In genomic region chr11:114440121-114440860, GRCh38 we compare ENCODE assay signal across 9 cellular contexts. TPM values are rescaled to one million over a fixed set of nuclear protein-coding genes. Genes with fewer than 3 reads are reported as not detected.
DNase-seq lines count a peak whose midpoint lies in the region; ATAC-seq, FAIRE-seq and TF ChIP-seq lines count a peak whose summit lies in the region.
"Had no signal": no experiment of that assay in that cellular context is flagged by ENCODE, and none has a peak within 500 bp of the region (broad histone marks: within the 10 kb centered on the region; RNA-seq: fewer than 3 reads in every experiment).

No MANE protein-coding gene starts in this region.

- ATAC-seq in A549: peak in 1 of 2 experiments; percentile 3; a peak in 3 of 6 replicates
- ATAC-seq in stimulated activated effector memory CD8-positive, alpha-beta T cell treated with anti-CD3 and anti-CD28 coated beads, Interleukin-12 subunit alpha, Interleukin-12 subunit beta, amount 100 ng/mL, for 72 hours: no peak

- no peaks in the 10 kb centered on the region for H3K27me3 ChIP-seq in adipocyte (replicated peaks; ENCODE audit: control insufficient read depth, insufficient read depth, low read length)
- H3K27me3 ChIP-seq in iPS-20b (ENCODE audit: insufficient read depth, low read length): no peaks in the 10 kb centered on the region

- no peaks in the 10 kb centered on the region for H3K9me3 Mint-ChIP-seq in stimulated activated effector memory CD8-positive, alpha-beta T cell treated with anti-CD3 and anti-CD28 coated beads, Interleukin-12 subunit alpha, Interleukin-12 subunit beta, amount 100 ng/mL, for 72 hours

- TF ChIP-seq RAD21 in A549 (conservative IDR thresholded peaks at IDR 0.05 in 1 of 2, IDR thresholded peaks at IDR 0.05 in 1 of 2): no peak

- no peak for TF ChIP-seq EP300 in A549 (IDR thresholded peaks at IDR 0.05)

- H3K36me3 Mint-ChIP-seq in stimulated activated effector memory CD8-positive, alpha-beta T cell treated with anti-CD3 and anti-CD28 coated beads, Interleukin-12 subunit alpha, Interleukin-12 subunit beta, amount 100 ng/mL, for 72 hours: peaks cover 42% of the 10 kb centered on the region

- no peak for FAIRE-seq in A549 (lab: Jason Lieb, UNC)
- FAIRE-seq: islet of Langerhans had no signal

- H3K4me2 ChIP-seq in A549: peak overlapping the region; percentile 75

- peak overlapping the region; percentile 97 for H3K27ac Mint-ChIP-seq in stimulated activated effector memory CD8-positive, alpha-beta T cell treated with anti-CD3 and anti-CD28 coated beads, Interleukin-12 subunit alpha, Interleukin-12 subunit beta, amount 100 ng/mL, for 72 hours

- H3K4me1 ChIP-seq in A549: peaks cover 21% of the 10 kb centered on the region
- no peaks in the 10 kb centered on the region; the same call in 1 of the 2 replicates for H3K4me1 ChIP-seq in HEK293 (ENCODE audit: control insufficient read depth, insufficient read depth, low read length)
- H3K4me1 ChIP-seq in adipocyte (ENCODE audit: control insufficient read depth, insufficient read depth, low read length): peaks cover 38% of the 10 kb centered on the region
- H3K4me1 ChIP-seq in iPS-20b (ENCODE audit: insufficient read depth, low read length): peaks cover 30% of the 10 kb centered on the region

- DNase-seq in A549 (ENCODE audit: low read depth in 1 of 2, low spot score in 1 of 2) (no peak), adipocyte (ENCODE audit: low read depth) (peak; percentile 75), iPS-NIHi7 (ENCODE audit: extremely low spot score) (no peak), GM19238 (ENCODE audit: insufficient read length, low spot score) (no peak), glomerular visceral epithelial cell (ENCODE audit: extremely low spot score) (no peak)
- DNase-seq in stimulated activated effector memory CD8-positive, alpha-beta T cell treated with anti-CD3 and anti-CD28 coated beads, Interleukin-12 subunit alpha, Interleukin-12 subunit beta, amount 100 ng/mL, for 72 hours (ENCODE audit: low spot score in 2 of 2): no peak

- TF ChIP-seq POLR2A in A549 (IDR thresholded peaks at IDR 0.05; ENCODE audit: low read length): no peak

- peak overlapping the region; percentile 86 to 100 for H3K27ac ChIP-seq in A549
- H3K27ac ChIP-seq in HEK293 (ENCODE audit: extremely low read depth, low read depth, low read length): peak overlapping the region; percentile 55
- H3K27ac ChIP-seq in iPS-20b (ENCODE audit: low read length): no peak overlapping the region

- TF ChIP-seq CTCF in A549 (IDR thresholded peaks at IDR 0.05) (no peak), HEK293 (tag by site-specific recombination; IDR thresholded peaks at IDR 0.05) (no peak)

- H3K4me1 Mint-ChIP-seq in stimulated activated effector memory CD8-positive, alpha-beta T cell treated with anti-CD3 and anti-CD28 coated beads, Interleukin-12 subunit alpha, Interleukin-12 subunit beta, amount 100 ng/mL, for 72 hours: peaks cover 29% of the 10 kb centered on the region

- peak overlapping the region; percentile 95 for H3K9ac ChIP-seq in adipocyte (ENCODE audit: low read length)
- peak overlapping the region; percentile 78 for H3K9ac ChIP-seq in iPS-20b (ENCODE audit: low read depth, low read length)

- H3K4me3 ChIP-seq in A549 (peak overlapping the region; percentile 94), HEK293 (ENCODE audit: low read depth, low read length) (peak overlapping the region; percentile 65), adipocyte (ENCODE audit: low read length) (peak overlapping the region; percentile 93), iPS-20b (ENCODE audit: low read length) (peak overlapping the region; percentile 84)

- H3K4me3 Mint-ChIP-seq in stimulated activated effector memory CD8-positive, alpha-beta T cell treated with anti-CD3 and anti-CD28 coated beads, Interleukin-12 subunit alpha, Interleukin-12 subunit beta, amount 100 ng/mL, for 72 hours: peak overlapping the region; percentile 99

- H3K36me3 ChIP-seq in HEK293 (ENCODE audit: control insufficient read depth in 2 of 2, insufficient read depth in 1 of 2, low read length in 2 of 2) (peaks cover 0 to 15% of the 10 kb centered on the region in 2 experiments; a peak in 1 of 3 replicates), adipocyte (ENCODE audit: control insufficient read depth, insufficient read depth, low read length, severe bottlenecking) (peaks cover 17% of the 10 kb centered on the region), iPS-20b (ENCODE audit: insufficient read depth, low read depth, low read length) (peaks cover 31% of the 10 kb centered on the region)

- CTCF ChIA-PET in A549 (lab: Yijun Ruan, JAX) (interaction anchor here (1.5 kb wide), 1 partner anchor 161 kb away, joined by 3 read pairs; no protein-coding TSS in a partner anchor), HEK293 (lab: Yijun Ruan, JAX) (interaction anchor here (0.6 to 0.8 kb wide), 2 partner anchors 94 to 1059 kb away, joined by 3 read pairs; no protein-coding TSS in a partner anchor)

- H3K9me3 ChIP-seq in A549: no peaks in the 10 kb centered on the region
- H3K9me3 ChIP-seq in HEK293 (ENCODE audit: control insufficient read depth, insufficient read depth, low read depth, low read length): no peaks in the 10 kb centered on the region
- no peaks in the 10 kb centered on the region for H3K9me3 ChIP-seq in adipocyte (ENCODE audit: control insufficient read depth, low read length)
- H3K9me3 ChIP-seq in iPS-20b (ENCODE audit: insufficient read depth, low read depth, low read length): no peaks in the 10 kb centered on the region

- POLR2A ChIA-PET in A549 (lab: Yijun Ruan, JAX) (no interaction called here), HEK293 (lab: Yijun Ruan, JAX) (interaction anchor here (0.6 to 1.3 kb wide), 2 partner anchors 16 to 100 kb away, joined by 3 read pairs; no protein-coding TSS in a partner anchor)

- WGBS in A549 (ENCODE audit: missing lambda C conversion rate): 3% methylated on average over 10 of the region's 10 CpGs

TF ChIP-seq in A549, 52 proteins besides CTCF, POLR2A, EP300 and RAD21:
- TF ChIP-seq FOSL2 (IDR thresholded peaks at IDR 0.05) (0 out of 2 replicates have a peak, but pooled peaks have one; percentile 9), FOSL2 (CRISPR knock-in tag; IDR thresholded peaks at IDR 0.05) (no peak), RCOR1 (IDR thresholded peaks at IDR 0.05; ENCODE audit: low read depth, low read length) (no peak)

TF ChIP-seq in HEK293, 187 proteins besides CTCF, POLR2A, EP300 and RAD21:
- TF ChIP-seq PRDM6 (tag by site-specific recombination; IDR thresholded peaks at IDR 0.05): peak; percentile 88
- no peak for TF ChIP-seq SP7 (tag by site-specific recombination; IDR thresholded peaks at IDR 0.05)
- peak; percentile 82 for TF ChIP-seq PRDM1 (tag by site-specific recombination; IDR thresholded peaks at IDR 0.05)
- 0 out of 2 replicates have a peak, but pooled peaks have one; percentile 14 for TF ChIP-seq ZNF561 (tag by site-specific recombination; IDR thresholded peaks at IDR 0.05; ENCODE audit: borderline replicate concordance)
- no peak for TF ChIP-seq ZSCAN30 (tag by site-specific recombination; IDR thresholded peaks at IDR 0.05)
- peak; percentile 14; the same call in 1 of the 2 replicates for TF ChIP-seq ZNF600 (tag by site-specific recombination; IDR thresholded peaks at IDR 0.05)
- no peak for TF ChIP-seq ZNF132 (tag by site-specific recombination; IDR thresholded peaks at IDR 0.05; ENCODE audit: borderline replicate concordance)
- TF ChIP-seq ZBTB17 (tag by site-specific recombination; IDR thresholded peaks at IDR 0.05): peak; percentile 32; the same call in 1 of the 2 replicates
- TF ChIP-seq TRIM28 (IDR thresholded peaks at IDR 0.05; ENCODE audit: borderline replicate concordance, low read length): 0 out of 2 replicates have a peak, but pooled peaks have one; percentile 43

RNA-seq across cellular contexts. Expression of gene REXO2, which starts 1.0 kb away (rescaled TPM):
- 215 and 226 TPM in 2 replicates for polyA plus RNA-seq in A549 (2011; rRNA removed)
- polyA plus RNA-seq in A549 (2012; cell fraction: cytosol; rRNA removed): 175 and 229 TPM in 2 replicates
- polyA plus RNA-seq in A549 (2012; cell fraction: nucleus; rRNA removed): 74.8 and 117 TPM in 2 replicates
- polyA plus RNA-seq in A549 (2017; fragmentation: RNase III; extraction: RNeasy Plus Mini Kit Qiagen cat#74134 plus additional on column Dnase treatment): 192 to 218 TPM (median 214 TPM) in 3 replicates
- 22.4 and 22.6 TPM in 2 replicates for polyA minus RNA-seq in A549 (2011; rRNA and poly(A)+ RNA removed)

RNA-seq across cellular contexts. Expression of gene RBM7, which starts 39.8 kb away (rescaled TPM):
- polyA plus RNA-seq in A549 (2011; rRNA removed) (41.2 and 52.2 TPM in 2 replicates), A549 (2017; fragmentation: RNase III; extraction: RNeasy Plus Mini Kit Qiagen cat#74134 plus additional on column Dnase treatment) (31.6 to 36.2 TPM (median 33.6 TPM) in 3 replicates)
- 12.2 and 13.5 TPM in 2 replicates for polyA plus RNA-seq in A549 (2012; cell fraction: cytosol; rRNA removed)
- 5.0 and 5.5 TPM in 2 replicates for polyA plus RNA-seq in A549 (2012; cell fraction: nucleus; rRNA removed)
- 50.8 and 57.6 TPM in 2 replicates for polyA minus RNA-seq in A549 (2011; rRNA and poly(A)+ RNA removed)

RNA-seq across cellular contexts. Expression of gene C11orf71, which starts 40.0 kb away (rescaled TPM):
- polyA plus RNA-seq in A549 (2011; rRNA removed) (7.7 and 9.3 TPM in 2 replicates), A549 (2017; fragmentation: RNase III; extraction: RNeasy Plus Mini Kit Qiagen cat#74134 plus additional on column Dnase treatment) (4.4 to 6.2 TPM (median 6.0 TPM) in 3 replicates)
- polyA plus RNA-seq in A549 (2012; cell fraction: cytosol; rRNA removed): 8.7 and 9.1 TPM in 2 replicates
- polyA plus RNA-seq in A549 (2012; cell fraction: nucleus; rRNA removed): 7.9 and 12.2 TPM in 2 replicates
- polyA minus RNA-seq in A549 (2011; rRNA and poly(A)+ RNA removed): 11.6 and 12.6 TPM in 2 replicates
